ENCODE assay signal across 30 cellular contexts in the genomic region with DNA sequence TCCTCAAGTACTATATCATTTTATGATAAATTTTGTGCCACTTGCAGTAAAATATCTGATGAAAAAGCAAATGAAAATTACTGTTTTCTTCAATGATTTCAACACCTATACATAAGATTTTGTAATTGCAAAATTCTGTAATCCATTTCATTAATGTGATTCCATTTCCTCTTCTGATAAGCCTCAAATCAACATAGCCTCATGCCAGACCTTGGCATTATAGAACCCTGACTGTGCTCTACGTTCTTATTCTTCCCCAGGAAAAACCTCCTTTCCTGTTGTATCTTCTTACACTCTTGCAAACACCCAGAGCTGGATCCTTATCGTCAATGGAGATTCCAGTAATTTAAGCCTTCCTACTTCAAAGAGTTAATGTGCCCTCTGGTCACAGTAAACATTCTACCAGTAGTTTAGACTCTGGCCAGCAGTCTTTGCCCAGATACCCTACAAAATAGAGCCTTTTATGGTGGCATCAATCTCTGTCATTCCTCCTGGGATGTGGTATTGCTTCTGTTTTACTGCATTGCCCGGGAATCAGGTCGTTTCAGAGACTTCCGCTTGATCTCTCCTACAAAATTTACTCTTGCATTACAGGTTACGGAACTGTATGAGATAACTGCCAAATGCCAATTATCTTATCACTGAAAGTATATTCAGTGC. TPM values are rescaled to one million over a fixed set of nuclear protein-coding genes. Genes with fewer than 3 reads are reported as not detected.
"Had no signal": no experiment of that assay in that cellular context is flagged by ENCODE, and none has a peak within 500 bp of the region (broad histone marks: within the 10 kb centered on the region; RNA-seq: fewer than 3 reads in every experiment).

No MANE protein-coding gene starts in this region.

- H3K9me3 ChIP-seq: adrenal gland, Peyer's patch, SK-N-SH had no signal

- H3K36me3 Mint-ChIP-seq: activated naive CD4-positive, alpha-beta T cell treated with anti-CD3 and anti-CD28 coated beads, Interleukin-2, amount 50 U/mL, for 24 hours; brain; IgD-negative memory B cell; WTC11 had no signal

- H3K9me3 Mint-ChIP-seq: activated CD4-positive, alpha-beta T cell treated with anti-CD3 and anti-CD28 coated beads, Interleukin-2, amount 10 ng/mL, durations not matched to agents 7 days and 5 days; activated T-cell treated with anti-CD3 and anti-CD28 coated beads, Interleukin-2, amount 50 U/mL, for 24 hours; activated T-helper 2 cell treated with anti-CD3 and anti-CD28 coated beads, Interferon-gamma antibody, Interleukin-2, Interleukin-4, amounts not matched to agents 10 μg/mL and 5 μg/mL and 100 μg/mL, durations not matched to agents 14 hours and 24 hours and 36 hours; T-helper 1 cell treated with Interleukin-12 subunit alpha and Interleukin-12 subunit beta and Interleukin-4 antibody, amounts not matched to agents 30 μg/mL and 1 μg/mL, for 36 hours; T-helper 2 cell treated with Interferon-gamma antibody and Interleukin-4, amounts not matched to agents 5 μg/mL and 100 μg/mL, for 36 hours; WTC11 had no signal

- H3K36me3 ChIP-seq: adrenal gland, Peyer's patch, SJSA1 had no signal

- H3K4me3 ChIP-seq: adrenal gland, Peyer's patch, SJSA1 had no signal

- ATAC-seq: activated CD4-positive, alpha-beta T cell treated with anti-CD3 and anti-CD28 coated beads for 36 hours; activated CD4-positive, CD25-positive, alpha-beta regulatory T cell treated with anti-CD3 and anti-CD28 coated beads, Interleukin-2, amount 50 U/mL, for 24 hours; activated CD8-positive, alpha-beta T cell treated with anti-CD3 and anti-CD28 coated beads, Interleukin-2, amount 10 ng/mL, durations not matched to agents 7 days and 5 days; PC-3; WTC11 had no signal

- DNase-seq: activated CD4-positive, alpha-beta T cell treated with anti-CD3 and anti-CD28 coated beads for 36 hours; activated CD4-positive, alpha-beta T cell treated with anti-CD3 and anti-CD28 coated beads, Interleukin-2, amount 10 ng/mL, durations not matched to agents 7 days and 5 days; activated CD4-positive, alpha-beta T cell treated with anti-CD3 and anti-CD28 coated beads, Interleukin-2, amount 50 U/mL, for 48 hours; activated CD8-positive, alpha-beta T cell treated with anti-CD3 and anti-CD28 coated beads, Interleukin-2, amount 10 ng/mL, durations not matched to agents 7 days and 5 days; activated gamma-delta T cell; activated naive CD4-positive, alpha-beta T cell treated with Interleukin-2 at 50 U/mL for 16 hours; activated T-cell treated with anti-CD3 and anti-CD28 coated beads, Interleukin-2, amount 50 U/mL, for 24 hours; adrenal gland; Karpas-422; KBM-7; NCI-H1105; NCI-H1417 treated with DMSO at 0.1 percent for 48 hours; NCI-H187 treated with DMSO at 0.1 percent for 48 hours; NCI-H2081; NCI-H345; NCI-H524 treated with DMSO at 0.1 percent for 48 hours; PC-3; Peyer's patch; RPMI8226; SHP77 treated with DMSO at 0.1 percent for 48 hours; SK-N-SH had no signal

- H3K4me1 Mint-ChIP-seq: activated CD4-positive, alpha-beta T cell treated with anti-CD3 and anti-CD28 coated beads for 36 hours; activated CD4-positive, alpha-beta T cell treated with anti-CD3 and anti-CD28 coated beads, Interleukin-2, amount 10 ng/mL, durations not matched to agents 7 days and 5 days; activated naive CD4-positive, alpha-beta T cell treated with anti-CD3 and anti-CD28 coated beads, Interleukin-2, amount 50 U/mL, for 24 hours; brain; IgD-negative memory B cell; WTC11 had no signal

- H3K27me3 ChIP-seq: adrenal gland, Peyer's patch, SJSA1 had no signal

- H3K4me3 Mint-ChIP-seq: activated CD4-positive, alpha-beta T cell treated with anti-CD3 and anti-CD28 coated beads for 36 hours; activated CD4-positive, alpha-beta T cell treated with anti-CD3 and anti-CD28 coated beads, Interleukin-2, amount 10 ng/mL, durations not matched to agents 7 days and 5 days; activated CD8-positive, alpha-beta T cell treated with anti-CD3 and anti-CD28 coated beads, Interleukin-2, amount 10 ng/mL, durations not matched to agents 7 days and 5 days; activated naive CD4-positive, alpha-beta T cell treated with anti-CD3 and anti-CD28 coated beads, Interleukin-2, amount 50 U/mL, for 24 hours; activated T-cell treated with anti-CD3 and anti-CD28 coated beads, Interleukin-2, amount 50 U/mL, for 24 hours; brain; IgD-negative memory B cell; T-helper 1 cell treated with Interleukin-12 subunit alpha and Interleukin-12 subunit beta and Interleukin-4 antibody, amounts not matched to agents 30 μg/mL and 1 μg/mL, for 36 hours; T-helper 2 cell treated with Interferon-gamma antibody and Interleukin-4, amounts not matched to agents 5 μg/mL and 100 μg/mL, for 36 hours; WTC11 had no signal

- H3K27ac ChIP-seq: adrenal gland, Peyer's patch, SJSA1 had no signal

- H3K4me1 ChIP-seq: adrenal gland, Peyer's patch, SJSA1 had no signal

- H3K27me3 Mint-ChIP-seq: activated CD4-positive, alpha-beta T cell treated with anti-CD3 and anti-CD28 coated beads, Interleukin-2, amount 10 ng/mL, durations not matched to agents 7 days and 5 days; activated T-cell treated with anti-CD3 and anti-CD28 coated beads, Interleukin-2, amount 50 U/mL, for 24 hours; brain; IgD-negative memory B cell had no signal

- H3K27ac Mint-ChIP-seq: activated CD4-positive, alpha-beta T cell treated with anti-CD3 and anti-CD28 coated beads for 36 hours; activated CD4-positive, alpha-beta T cell treated with anti-CD3 and anti-CD28 coated beads, Interleukin-2, amount 10 ng/mL, durations not matched to agents 7 days and 5 days; activated CD8-positive, alpha-beta T cell treated with anti-CD3 and anti-CD28 coated beads, Interleukin-2, amount 10 ng/mL, durations not matched to agents 7 days and 5 days; activated naive CD4-positive, alpha-beta T cell treated with anti-CD3 and anti-CD28 coated beads, Interleukin-2, amount 50 U/mL, for 24 hours; activated T-cell treated with anti-CD3 and anti-CD28 coated beads, Interleukin-2, amount 50 U/mL, for 24 hours; activated T-helper 2 cell treated with anti-CD3 and anti-CD28 coated beads, Interferon-gamma antibody, Interleukin-2, Interleukin-4, amounts not matched to agents 10 μg/mL and 5 μg/mL and 100 μg/mL, durations not matched to agents 14 hours and 24 hours and 36 hours; brain; IgD-negative memory B cell; T-helper 1 cell treated with Interleukin-12 subunit alpha and Interleukin-12 subunit beta and Interleukin-4 antibody, amounts not matched to agents 30 μg/mL and 1 μg/mL, for 36 hours; T-helper 2 cell treated with Interferon-gamma antibody and Interleukin-4, amounts not matched to agents 5 μg/mL and 100 μg/mL, for 36 hours; WTC11 had no signal

RNA-seq across cellular contexts. Expression of a gene that starts 48.5 kb away (rescaled TPM):
- total RNA-seq: activated CD8-positive, alpha-beta T cell treated with anti-CD3 and anti-CD28 coated beads, Interleukin-2, amount 10 ng/mL, durations not matched to agents 7 days and 5 days; activated T-helper 2 cell treated with anti-CD3 and anti-CD28 coated beads, Interferon-gamma antibody, Interleukin-2, Interleukin-4, amounts not matched to agents 10 μg/mL and 5 μg/mL and 100 μg/mL, durations not matched to agents 14 hours and 24 hours and 36 hours; SJSA1 had no signal
- polyA plus RNA-seq: IgD-negative memory B cell had no signal
